In the genomic region with DNA sequence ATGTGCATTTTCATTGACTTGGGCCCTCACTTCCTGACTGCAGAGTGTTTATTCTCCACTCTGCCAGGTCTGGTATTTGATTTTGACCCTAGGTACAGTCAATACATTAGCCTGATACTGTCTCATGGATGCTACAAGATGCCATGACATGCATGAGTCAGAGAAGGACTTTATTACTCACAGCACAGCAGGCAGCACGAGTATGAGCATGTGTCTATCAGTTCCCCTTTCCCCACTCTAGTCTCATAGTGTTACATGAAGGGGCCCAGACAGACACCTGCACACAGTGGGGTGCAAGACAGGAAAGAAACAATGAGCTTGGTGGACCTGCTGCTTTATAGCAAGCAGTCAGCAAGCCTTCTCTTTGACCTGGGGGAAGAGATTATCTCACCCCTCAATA, we compare ENCODE assay signal across 9 cellular contexts. TPM values are rescaled to one million over a fixed set of nuclear protein-coding genes. Genes with fewer than 3 reads are reported as not detected.
DNase-seq lines count a peak whose midpoint lies in the region; ATAC-seq and TF ChIP-seq lines count a peak whose summit lies in the region.
"Had no signal": no experiment of that assay in that cellular context is flagged by ENCODE, and none has a peak within 500 bp of the region (broad histone marks: within the 10 kb centered on the region; RNA-seq: fewer than 3 reads in every experiment).

No MANE protein-coding gene starts in this region.

- DNase-seq in CD1c-positive myeloid dendritic cell (ENCODE audit: extremely low spot score) (peak; percentile 63), NCI-H187 treated with DMSO at 0.1 percent for 48 hours (lab: John Stamatoyannopoulos, UW) (no peak), sigmoid colon (no peak), mesendoderm (no peak), SKM-1 treated with dmso at 0.1 percent for 144 hours (lab: John Stamatoyannopoulos, UW; ENCODE audit: unreplicated experiment) (no peak)
- peak; percentile 34 for DNase-seq in activated naive CD4-positive, alpha-beta T cell treated with anti-CD3 and anti-CD28 coated beads, Interleukin-2, amount 50 U/mL, for 16 hours

- TF ChIP-seq CTCF in sigmoid colon (IDR thresholded peaks at IDR 0.05) = no peak

- H3K23ac ChIP-seq in mesendoderm (ENCODE audit: low read length) = no peak overlapping the region

- no peak overlapping the region for H3K4me2 ChIP-seq in mesendoderm (ENCODE audit: low read length)

- no peaks in the 10 kb centered on the region for H3K27me3 ChIP-seq in sigmoid colon
- H3K27me3 ChIP-seq in mesendoderm (ENCODE audit: insufficient read depth, low read length, poor library complexity) = no peaks in the 10 kb centered on the region

- H3K79me2 ChIP-seq in mesendoderm (ENCODE audit: control insufficient read depth, insufficient read depth, low read length) = no peaks in the 10 kb centered on the region

- no peak overlapping the region for H2AK5ac ChIP-seq in mesendoderm (ENCODE audit: low read length)

- H3K79me1 ChIP-seq in mesendoderm (ENCODE audit: low read length) = no peaks in the 10 kb centered on the region

- no peaks in the 10 kb centered on the region for H3K9me3 ChIP-seq in sigmoid colon

- ATAC-seq in GM19463 (IDR thresholded peaks at IDR 0.05; ENCODE audit: unreplicated experiment) (peak; percentile 95), HG03378 (IDR thresholded peaks at IDR 0.05; ENCODE audit: unreplicated experiment) (peak; percentile 98)

- H3K4me3 ChIP-seq in sigmoid colon (no peak overlapping the region), mesendoderm (ENCODE audit: low read length) (no peak overlapping the region)

- no peak overlapping the region for H4K8ac ChIP-seq in mesendoderm (ENCODE audit: low read depth, low read length)

- WGBS in sigmoid colon, 2 donors = 8 to 29% methylated on average over 1 of the region's 1 CpG
- WGBS in mesendoderm (ENCODE audit: extremely low coverage, insufficient coverage, low lambda C conversion rate) = no CpG with 5 or more reads among the region's 1 CpG

- H2BK120ac ChIP-seq in mesendoderm (ENCODE audit: low read depth, low read length) = no peak overlapping the region

- TF ChIP-seq POLR2A in sigmoid colon (IDR thresholded peaks at IDR 0.05) = no peak

- H3K4ac ChIP-seq in mesendoderm (ENCODE audit: low read depth, low read length) = no peak overlapping the region

- H3K36me3 ChIP-seq in sigmoid colon = no peaks in the 10 kb centered on the region
- no peaks in the 10 kb centered on the region for H3K36me3 ChIP-seq in mesendoderm (ENCODE audit: control insufficient read depth, insufficient read depth, low read length)

- H3K27ac ChIP-seq in sigmoid colon (no peak overlapping the region), mesendoderm (ENCODE audit: low read depth, low read length) (no peak overlapping the region)
- H3K27ac ChIP-seq: parathyroid adenoma had no signal

- no peak for TF ChIP-seq EP300 in sigmoid colon (IDR thresholded peaks at IDR 0.05)

- H3K4me1 ChIP-seq in sigmoid colon (peaks cover 0 to 13% (median 0%) of the 10 kb centered on the region in 4 donors), mesendoderm (ENCODE audit: control insufficient read depth, low read depth, low read length) (no peaks in the 10 kb centered on the region)
- H3K4me1 ChIP-seq: parathyroid adenoma had no signal

- no peak overlapping the region for H3K56ac ChIP-seq in mesendoderm (ENCODE audit: low read length)

- no peak overlapping the region for H4K5ac ChIP-seq in mesendoderm (ENCODE audit: low read length)

- H3K18ac ChIP-seq in mesendoderm (ENCODE audit: low read length) = no peak overlapping the region

- intact Hi-C loops in sigmoid colon (cut with DNase I) = no loop called here

- H2BK5ac ChIP-seq in mesendoderm (ENCODE audit: low read length) = no peak overlapping the region

- no peak overlapping the region for H3K9ac ChIP-seq in mesendoderm (ENCODE audit: low read length)
- H3K9ac ChIP-seq: parathyroid adenoma had no signal

- no peak overlapping the region for H2BK15ac ChIP-seq in mesendoderm (replicated peaks; ENCODE audit: low read depth)

RNA-seq across cellular contexts. Expression of a gene that starts 19.6 kb away (rescaled TPM):
- 1 to 10 TPM in 3 of 4 donors, under 1 TPM in 1; 0.99 to 1.9 (median 1.5) TPM for total RNA-seq in sigmoid colon
- polyA plus RNA-seq in sigmoid colon = 1 to 10 TPM in 1 of 3 donors, under 1 TPM in 2; 0.60 to 4.9 (median 0.69) TPM
- 1.5 TPM for polyA plus RNA-seq in mesendoderm (2013, experiment 1 of 2)
- polyA plus RNA-seq in mesendoderm (2013, experiment 2 of 2) = 1.6 TPM

Comparison
In these comparisons a context has a peak if more than half of its experiments do, and no peak if none do; other contexts are left out.
1. DNase-seq: peak in CD1c-positive myeloid dendritic cell (single experiment) and activated naive CD4-positive, alpha-beta T cell treated with anti-CD3 and anti-CD28 coated beads, Interleukin-2, amount 50 U/mL, for 16 hours (single experiment); none in NCI-H187 treated with DMSO at 0.1 percent for 48 hours (single experiment), sigmoid colon (single experiment), mesendoderm (single experiment) and SKM-1 treated with dmso at 0.1 percent for 144 hours (single experiment).